In genomic region chr1:46724991-46725735, GRCh38 we compare ENCODE assay signal across 1 cellular context.
TF ChIP-seq lines count a peak whose summit lies in the region.

No MANE protein-coding gene starts in this region.

TF ChIP-seq in HEK293, 187 proteins besides CTCF, POLR2A, EP300 and RAD21 (continued from another document and continues in another):
- TF ChIP-seq ZNF248 (tag by site-specific recombination; IDR thresholded peaks at IDR 0.05), result no peak
- no peak for TF ChIP-seq ZNF292 (tag by site-specific recombination; IDR thresholded peaks at IDR 0.05; ENCODE audit: borderline replicate concordance, low read depth)
- TF ChIP-seq ZNF214 (tag by site-specific recombination; IDR thresholded peaks at IDR 0.05; ENCODE audit: borderline replicate concordance), result no peak
- no peak for TF ChIP-seq ZFP3 (tag by site-specific recombination; IDR thresholded peaks at IDR 0.05; ENCODE audit: low read depth)
- TF ChIP-seq ZNF37A (tag by site-specific recombination; IDR thresholded peaks at IDR 0.05), result no peak
- TF ChIP-seq ZFP37 (tag by site-specific recombination; IDR thresholded peaks at IDR 0.05), result no peak
- no peak for TF ChIP-seq ZNF664 (tag by site-specific recombination; IDR thresholded peaks at IDR 0.05)
- TF ChIP-seq ZNF580 (tag by site-specific recombination; IDR thresholded peaks at IDR 0.05), result no peak
- TF ChIP-seq ZSCAN16 (tag by site-specific recombination; IDR thresholded peaks at IDR 0.05), result no peak
- no peak for TF ChIP-seq GLI2 (tag by site-specific recombination; IDR thresholded peaks at IDR 0.05; ENCODE audit: borderline replicate concordance, low read depth)
- TF ChIP-seq, protein P1, sequence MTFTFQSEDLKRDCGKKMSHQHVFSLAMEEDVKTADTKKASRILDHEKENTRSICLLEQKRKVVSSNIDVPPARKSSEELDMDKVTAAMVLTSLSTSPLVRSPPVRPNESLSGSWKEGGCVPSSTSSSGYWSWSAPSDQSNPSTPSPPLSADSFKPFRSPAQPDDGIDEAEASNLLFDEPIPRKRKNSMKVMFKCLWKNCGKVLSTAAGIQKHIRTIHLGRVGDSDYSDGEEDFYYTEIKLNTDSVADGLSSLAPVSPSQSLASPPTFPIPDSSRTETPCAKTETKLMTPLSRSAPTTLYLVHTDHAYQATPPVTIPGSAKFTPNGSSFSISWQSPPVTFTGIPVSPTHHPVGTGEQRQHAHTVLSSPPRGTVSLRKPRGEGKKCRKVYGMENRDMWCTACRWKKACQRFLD (tag by site-specific recombination; IDR thresholded peaks at IDR 0.05), result no peak
- peak; percentile 73 for TF ChIP-seq ZSCAN4 (tag by site-specific recombination; IDR thresholded peaks at IDR 0.05)
- no peak for TF ChIP-seq KLF9 (tag by site-specific recombination; IDR thresholded peaks at IDR 0.05; ENCODE audit: low read depth)
- TF ChIP-seq ZBTB21 (tag by site-specific recombination; IDR thresholded peaks at IDR 0.05), result no peak
- TF ChIP-seq ZIC2 (tag by site-specific recombination; IDR thresholded peaks at IDR 0.05), result 0 out of 2 replicates have a peak, but pooled peaks have one; percentile 22
- TF ChIP-seq, protein P2, sequence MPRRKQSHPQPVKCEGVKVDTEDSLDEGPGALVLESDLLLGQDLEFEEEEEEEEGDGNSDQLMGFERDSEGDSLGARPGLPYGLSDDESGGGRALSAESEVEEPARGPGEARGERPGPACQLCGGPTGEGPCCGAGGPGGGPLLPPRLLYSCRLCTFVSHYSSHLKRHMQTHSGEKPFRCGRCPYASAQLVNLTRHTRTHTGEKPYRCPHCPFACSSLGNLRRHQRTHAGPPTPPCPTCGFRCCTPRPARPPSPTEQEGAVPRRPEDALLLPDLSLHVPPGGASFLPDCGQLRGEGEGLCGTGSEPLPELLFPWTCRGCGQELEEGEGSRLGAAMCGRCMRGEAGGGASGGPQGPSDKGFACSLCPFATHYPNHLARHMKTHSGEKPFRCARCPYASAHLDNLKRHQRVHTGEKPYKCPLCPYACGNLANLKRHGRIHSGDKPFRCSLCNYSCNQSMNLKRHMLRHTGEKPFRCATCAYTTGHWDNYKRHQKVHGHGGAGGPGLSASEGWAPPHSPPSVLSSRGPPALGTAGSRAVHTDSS (tag by site-specific recombination; IDR thresholded peaks at IDR 0.05), result no peak
- TF ChIP-seq ZNF433 (tag by site-specific recombination; IDR thresholded peaks at IDR 0.05; ENCODE audit: low read depth), result no peak
- TF ChIP-seq SCRT2 (tag by site-specific recombination; IDR thresholded peaks at IDR 0.05), result no peak
- peak; percentile 75 for TF ChIP-seq ZNF692 (tag by site-specific recombination; IDR thresholded peaks at IDR 0.05)
- TF ChIP-seq ZNF629 (tag by site-specific recombination; IDR thresholded peaks at IDR 0.05), result no peak; the same call in 1 of the 2 replicates
- TF ChIP-seq ZNF488 (tag by site-specific recombination; IDR thresholded peaks at IDR 0.05), result no peak
- no peak for TF ChIP-seq PRDM2 (tag by site-specific recombination; IDR thresholded peaks at IDR 0.05; ENCODE audit: borderline replicate concordance)
- no peak for TF ChIP-seq KLF17 (tag by site-specific recombination; IDR thresholded peaks at IDR 0.05)
- TF ChIP-seq ZBTB8A (tag by site-specific recombination; IDR thresholded peaks at IDR 0.05), result no peak
- TF ChIP-seq ZNF776 (tag by site-specific recombination; IDR thresholded peaks at IDR 0.05; ENCODE audit: borderline replicate concordance), result no peak
- no peak for TF ChIP-seq ZNF785 (tag by site-specific recombination; IDR thresholded peaks at IDR 0.05)
- 0 out of 2 replicates have a peak, but pooled peaks have one; percentile 10 for TF ChIP-seq ZBTB20 (tag by site-specific recombination; IDR thresholded peaks at IDR 0.05)
- peak; percentile 55; the same call in 1 of the 2 replicates for TF ChIP-seq ZNF660 (tag by site-specific recombination; IDR thresholded peaks at IDR 0.05)
- peak; percentile 73; the same call in 1 of the 2 replicates for TF ChIP-seq ZNF24 (tag by site-specific recombination; IDR thresholded peaks at IDR 0.05)
- 0 out of 2 replicates have a peak, but pooled peaks have one; percentile 15 for TF ChIP-seq ZNF335 (tag by site-specific recombination; conservative IDR thresholded peaks at IDR 0.05)
- no peak for TF ChIP-seq ZNF645 (tag by site-specific recombination; IDR thresholded peaks at IDR 0.05)
- TF ChIP-seq ZNF133 (tag by site-specific recombination; IDR thresholded peaks at IDR 0.05), result no peak
- no peak for TF ChIP-seq ZNF558 (tag by site-specific recombination; IDR thresholded peaks at IDR 0.05)
- TF ChIP-seq ZNF623 (tag by site-specific recombination; IDR thresholded peaks at IDR 0.05), result no peak
- no peak for TF ChIP-seq KLF8 (tag by site-specific recombination; IDR thresholded peaks at IDR 0.05)
- no peak for TF ChIP-seq ZFHX2 (tag by site-specific recombination; conservative IDR thresholded peaks at IDR 0.05)
- no peak for TF ChIP-seq YY2 (tag by site-specific recombination; IDR thresholded peaks at IDR 0.05)
- no peak for TF ChIP-seq ZNF596 (tag by site-specific recombination; IDR thresholded peaks at IDR 0.05)
- no peak for TF ChIP-seq BCL11B (tag by site-specific recombination; IDR thresholded peaks at IDR 0.05; ENCODE audit: low read depth)
- no peak for TF ChIP-seq ZNF266 (tag by site-specific recombination; IDR thresholded peaks at IDR 0.05; ENCODE audit: low read depth)
- no peak for TF ChIP-seq ZNF138 (tag by site-specific recombination; IDR thresholded peaks at IDR 0.05; ENCODE audit: borderline replicate concordance)
- TF ChIP-seq ZEB2 (tag by site-specific recombination; IDR thresholded peaks at IDR 0.05), result no peak
- no peak for TF ChIP-seq KLF1 (tag by site-specific recombination; IDR thresholded peaks at IDR 0.05)
- no peak for TF ChIP-seq SETDB1 (IDR thresholded peaks at IDR 0.05; ENCODE audit: insufficient read length, low read length)
- TF ChIP-seq ZNF555 (tag by site-specific recombination; conservative IDR thresholded peaks at IDR 0.05), result no peak
- TF ChIP-seq, protein P3, sequence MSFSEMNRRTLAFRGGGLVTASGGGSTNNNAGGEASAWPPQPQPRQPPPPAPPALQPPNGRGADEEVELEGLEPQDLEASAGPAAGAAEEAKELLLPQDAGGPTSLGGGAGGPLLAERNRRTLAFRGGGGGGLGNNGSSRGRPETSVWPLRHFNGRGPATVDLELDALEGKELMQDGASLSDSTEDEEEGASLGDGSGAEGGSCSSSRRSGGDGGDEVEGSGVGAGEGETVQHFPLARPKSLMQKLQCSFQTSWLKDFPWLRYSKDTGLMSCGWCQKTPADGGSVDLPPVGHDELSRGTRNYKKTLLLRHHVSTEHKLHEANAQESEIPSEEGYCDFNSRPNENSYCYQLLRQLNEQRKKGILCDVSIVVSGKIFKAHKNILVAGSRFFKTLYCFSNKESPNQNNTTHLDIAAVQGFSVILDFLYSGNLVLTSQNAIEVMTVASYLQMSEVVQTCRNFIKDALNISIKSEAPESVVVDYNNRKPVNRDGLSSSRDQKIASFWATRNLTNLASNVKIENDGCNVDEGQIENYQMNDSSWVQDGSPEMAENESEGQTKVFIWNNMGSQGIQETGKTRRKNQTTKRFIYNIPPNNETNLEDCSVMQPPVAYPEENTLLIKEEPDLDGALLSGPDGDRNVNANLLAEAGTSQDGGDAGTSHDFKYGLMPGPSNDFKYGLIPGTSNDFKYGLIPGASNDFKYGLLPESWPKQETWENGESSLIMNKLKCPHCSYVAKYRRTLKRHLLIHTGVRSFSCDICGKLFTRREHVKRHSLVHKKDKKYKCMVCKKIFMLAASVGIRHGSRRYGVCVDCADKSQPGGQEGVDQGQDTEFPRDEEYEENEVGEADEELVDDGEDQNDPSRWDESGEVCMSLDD (tag by site-specific recombination; IDR thresholded peaks at IDR 0.05), result no peak
- no peak for TF ChIP-seq ZNF585B (tag by site-specific recombination; IDR thresholded peaks at IDR 0.05)
